ENCODE assay signal across 8 cellular contexts in the genomic region with DNA sequence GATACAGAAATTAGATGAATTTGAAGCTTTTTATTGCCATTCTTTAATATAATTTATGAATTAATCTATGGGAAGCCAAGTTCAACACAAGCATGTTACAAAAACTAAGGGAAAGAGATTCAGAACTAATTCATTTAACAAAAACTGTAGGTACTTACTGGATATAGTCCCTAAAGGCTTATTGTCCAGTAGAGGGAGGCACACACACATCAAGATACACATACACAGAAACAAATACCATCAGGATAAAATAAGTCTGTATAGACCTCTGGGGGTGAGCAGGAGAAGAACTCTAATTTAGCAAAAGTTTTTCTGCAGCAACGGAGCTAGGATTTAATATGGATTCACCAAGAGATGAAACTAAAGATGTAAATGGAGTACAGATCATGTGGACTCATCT.
A peak's percentile ranks its signal among the peaks of the same experiment; 100 is the strongest.
DNase-seq lines count a peak whose midpoint lies in the region; ATAC-seq and TF ChIP-seq lines count a peak whose summit lies in the region.

No MANE protein-coding gene starts in this region.

- H3K9me3 ChIP-seq in mesenchymal stem cell (ENCODE audit: control insufficient read depth, low read length), result no peaks in the 10 kb centered on the region

- no peaks in the 10 kb centered on the region for H3K36me3 Mint-ChIP-seq in brain

- no peak overlapping the region for H2AFZ ChIP-seq in mesenchymal stem cell (ENCODE audit: low read depth, low read length)

- H3K27ac ChIP-seq in mesenchymal stem cell (ENCODE audit: low read length, poor library complexity, severe bottlenecking), result no peak overlapping the region

- no peak overlapping the region for H2BK15ac ChIP-seq in mesenchymal stem cell (ENCODE audit: low read depth, poor library complexity, severe bottlenecking)

- no peak overlapping the region for H3K27ac Mint-ChIP-seq in brain

- no peak overlapping the region for H4K91ac ChIP-seq in mesenchymal stem cell (ENCODE audit: low read length)

- H3K9me3 Mint-ChIP-seq in brain, result peaks cover 0 to 3% (median 0%) of the 10 kb centered on the region in 5 experiments

- H3K9ac ChIP-seq in mesenchymal stem cell (ENCODE audit: low read length), result no peak overlapping the region

- WGBS in mesenchymal stem cell, result 84% methylated on average over 1 of the region's 1 CpG

- H3K79me1 ChIP-seq in mesenchymal stem cell (replicated peaks; ENCODE audit: low read length, poor library complexity, severe bottlenecking), result no peaks in the 10 kb centered on the region

- no peak overlapping the region for H2BK12ac ChIP-seq in mesenchymal stem cell (ENCODE audit: low read length in 2 of 2)

- no peak overlapping the region for H3K18ac ChIP-seq in mesenchymal stem cell (ENCODE audit: low read depth in 1 of 2, low read length in 2 of 2)

- peaks cover 0 to 1% of the 10 kb centered on the region in 2 experiments for H3K27me3 ChIP-seq in mesenchymal stem cell (ENCODE audit: control insufficient read depth in 1 of 2, insufficient read depth in 1 of 2, low read length in 2 of 2)

- H3K4me1 ChIP-seq in mesenchymal stem cell (ENCODE audit: control insufficient read depth, insufficient read depth, low read depth, low read length), result no peaks in the 10 kb centered on the region

- H3K23ac ChIP-seq in mesenchymal stem cell (ENCODE audit: low read length in 2 of 2), result no peak overlapping the region

- H2BK120ac ChIP-seq in mesenchymal stem cell (ENCODE audit: low read depth, low read length), result no peak overlapping the region

- ATAC-seq in GM21825 (IDR thresholded peaks at IDR 0.05; ENCODE audit: unreplicated experiment) (no peak), GM21447 (IDR thresholded peaks at IDR 0.05; ENCODE audit: unreplicated experiment) (no peak), HG02852 (IDR thresholded peaks at IDR 0.05; ENCODE audit: unreplicated experiment) (no peak)

- H3K14ac ChIP-seq in mesenchymal stem cell (ENCODE audit: low read length in 2 of 2), result no peak overlapping the region

- H3K4me3 Mint-ChIP-seq in brain, result no peak overlapping the region

- H2BK5ac ChIP-seq in mesenchymal stem cell (ENCODE audit: low read depth, low read length, poor library complexity, severe bottlenecking), result no peak overlapping the region

- no peak overlapping the region for H3K4ac ChIP-seq in mesenchymal stem cell (ENCODE audit: low read depth in 1 of 2, low read length in 2 of 2)

- H3K27me3 Mint-ChIP-seq in brain, result no peaks in the 10 kb centered on the region

- no peak overlapping the region for H4K8ac ChIP-seq in mesenchymal stem cell (ENCODE audit: low read length)

- no peaks in the 10 kb centered on the region for H3K4me1 Mint-ChIP-seq in brain

- H3K4me3 ChIP-seq in mesenchymal stem cell (ENCODE audit: insufficient read depth in 1 of 2, low read depth in 1 of 2, low read length in 2 of 2), result no peak overlapping the region

- DNase-seq in GDM1 (lab: John Stamatoyannopoulos, UW) (peak; percentile 16), NCI-H1436 treated with DMSO at 0.1 percent for 48 hours (lab: John Stamatoyannopoulos, UW) (peak; percentile 24), mesenchymal stem cell (peak; percentile 48), NCI-H2171 (lab: John Stamatoyannopoulos, UW) (no peak)

- no peak overlapping the region for H3K4me2 ChIP-seq in mesenchymal stem cell (ENCODE audit: low read length, poor library complexity, severe bottlenecking)

- peak; percentile 30 to 50 for TF ChIP-seq CTCF in brain (conservative IDR thresholded peaks at IDR 0.05)

- H2AK5ac ChIP-seq in mesenchymal stem cell (ENCODE audit: low read length, severe bottlenecking), result no peak overlapping the region

- peaks cover 0 to 50% of the 10 kb centered on the region in 2 experiments for H3K36me3 ChIP-seq in mesenchymal stem cell (ENCODE audit: control insufficient read depth in 1 of 2, insufficient read depth in 2 of 2, low read depth in 1 of 2, low read length in 2 of 2)
